ENCODE assay signal across 12 cellular contexts in the genomic region with DNA sequence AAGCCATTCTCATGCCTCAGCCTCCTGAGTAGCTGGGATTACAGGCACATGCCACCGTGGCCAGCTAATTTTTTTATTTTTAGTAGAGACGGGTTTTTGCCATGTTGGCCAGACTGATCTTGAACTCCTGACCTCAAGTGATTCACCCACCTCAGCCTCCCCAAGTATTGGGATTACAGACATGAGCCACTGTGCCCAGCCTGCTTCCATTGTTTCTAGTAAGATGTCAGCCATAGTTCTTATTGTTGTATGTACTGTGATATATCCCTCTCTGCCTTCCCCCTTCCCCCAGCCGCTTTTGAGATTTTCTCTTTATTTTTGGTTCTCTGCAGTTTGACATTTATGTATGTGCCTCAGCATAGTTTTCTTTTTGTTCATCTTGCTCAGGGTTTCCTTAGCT.
DNase-seq lines count a peak whose midpoint lies in the region; ATAC-seq and TF ChIP-seq lines count a peak whose summit lies in the region.
"Had no signal": no experiment of that assay in that cellular context is flagged by ENCODE, and none has a peak within 500 bp of the region (broad histone marks: within the 10 kb centered on the region; RNA-seq: fewer than 3 reads in every experiment).

No MANE protein-coding gene starts in this region.

- no TSS peak for BruUV-seq in mammary epithelial cell (replicated peaks; lab: Mats Ljungman, UMichigan)

- CTCF ChIA-PET in mammary epithelial cell (lab: Charles Lee; ENCODE audit: low non-redundant PET) = no interaction called here
- CTCF ChIA-PET in RWPE1 (lab: Yijun Ruan, JAX) = interaction anchor here (0.5 kb wide), 1 partner anchor 36 kb away, joined by 5 read pairs; no protein-coding TSS in a partner anchor
- CTCF ChIA-PET in activated naive CD4-positive, alpha-beta T cell treated with anti-CD3 and anti-CD28 coated beads, Interleukin-2, amount 10 ng/mL, durations not matched to agents 7 days and 5 days (lab: Charles Lee) = interaction anchor here (1.0 kb wide), 1 partner anchor 18 kb away, joined by 3 read pairs; no protein-coding TSS in a partner anchor

- no peak for ATAC-seq in GM21381 (IDR thresholded peaks at IDR 0.05; ENCODE audit: unreplicated experiment)
- ATAC-seq: A549 had no signal

- in situ Hi-C loops in mammary epithelial cell (cut with MboI; ENCODE audit: low sequenced_read_pairs in 2 of 2) = no loop called here

- H3K4me1 Mint-ChIP-seq in activated naive CD4-positive, alpha-beta T cell treated with anti-CD3 and anti-CD28 coated beads, Interleukin-2, amount 10 ng/mL, durations not matched to agents 7 days and 5 days = peaks cover 6% of the 10 kb centered on the region

- H3K36me3 Mint-ChIP-seq in activated naive CD4-positive, alpha-beta T cell treated with anti-CD3 and anti-CD28 coated beads, Interleukin-2, amount 10 ng/mL, durations not matched to agents 7 days and 5 days = peaks cover 5% of the 10 kb centered on the region

- POLR2A ChIA-PET in RWPE1 (lab: Yijun Ruan, JAX; ENCODE audit: low non-redundant PET) = no interaction called here

- no peaks in the 10 kb centered on the region for H3K27me3 ChIP-seq in mammary epithelial cell (ENCODE audit: insufficient read depth, low read length)
- H3K27me3 ChIP-seq in breast epithelium = no peaks in the 10 kb centered on the region
- H3K27me3 ChIP-seq in SJSA1 (replicated peaks) = no peaks in the 10 kb centered on the region
- H3K27me3 ChIP-seq: BLaER1 treated with 17β-estradiol and CSF1 and Interleukin-3, amounts not matched to agents 10 nM and 100 nM had no signal

- H3K9ac ChIP-seq in mammary epithelial cell (ENCODE audit: insufficient read depth, low read length) = no peak overlapping the region
- H3K9ac ChIP-seq: BLaER1 treated with 17β-estradiol and CSF1 and Interleukin-3, amounts not matched to agents 10 nM and 100 nM had no signal

- H3K36me3 ChIP-seq in mammary epithelial cell (ENCODE audit: insufficient read depth, low read length) (no peaks in the 10 kb centered on the region), breast epithelium (no peaks in the 10 kb centered on the region), SJSA1 (no peaks in the 10 kb centered on the region)
- H3K36me3 ChIP-seq: BLaER1 treated with 17β-estradiol and CSF1 and Interleukin-3, amounts not matched to agents 10 nM and 100 nM had no signal

- no peak for TF ChIP-seq POLR2A in breast epithelium (IDR thresholded peaks at IDR 0.05)

- no peak overlapping the region for H3K27ac ChIP-seq in mammary epithelial cell (ENCODE audit: insufficient read depth, low read depth, low read length)
- no peak overlapping the region for H3K27ac ChIP-seq in breast epithelium
- H3K27ac ChIP-seq in SJSA1 = no peak overlapping the region
- H3K27ac ChIP-seq in RWPE1 = no peak overlapping the region
- H3K27ac ChIP-seq: A549; BLaER1 treated with 17β-estradiol and CSF1 and Interleukin-3, amounts not matched to agents 10 nM and 100 nM had no signal

- no peak overlapping the region for H2AFZ ChIP-seq in mammary epithelial cell (ENCODE audit: low read depth, low read length)

- dilution Hi-C loops in mammary epithelial cell (cut with HindIII; ENCODE audit: low sequenced_read_pairs) = loop anchor here (5.0 kb wide), 1 partner anchor 45 kb away; no protein-coding TSS in a partner anchor

- no peak overlapping the region for H3K4me3 Mint-ChIP-seq in activated naive CD4-positive, alpha-beta T cell treated with anti-CD3 and anti-CD28 coated beads, Interleukin-2, amount 10 ng/mL, durations not matched to agents 7 days and 5 days

- intact Hi-C loops in mammary epithelial cell (cut with micrococcal nuclease) = no loop called here
- intact Hi-C loops in breast epithelium (cut with DNase I; ENCODE audit: low total_unique reads) = no loop called here

- TF ChIP-seq CTCF in mammary epithelial cell (conservative IDR thresholded peaks at IDR 0.05 in 1 of 2, IDR thresholded peaks at IDR 0.05 in 1 of 2; ENCODE audit: extremely low read depth in 1 of 2, insufficient read depth in 1 of 2, low read depth in 1 of 2, low read length in 2 of 2) (no peak), breast epithelium (IDR thresholded peaks at IDR 0.05) (no peak), RWPE1 (conservative IDR thresholded peaks at IDR 0.05; ENCODE audit: low read depth) (no peak)

- H3K27ac Mint-ChIP-seq in activated naive CD4-positive, alpha-beta T cell treated with anti-CD3 and anti-CD28 coated beads, Interleukin-2, amount 10 ng/mL, durations not matched to agents 7 days and 5 days = no peak overlapping the region

- no peaks in the 10 kb centered on the region for H3K4me1 ChIP-seq in mammary epithelial cell (ENCODE audit: insufficient read depth, low read length)
- H3K4me1 ChIP-seq in breast epithelium = no peaks in the 10 kb centered on the region
- H3K4me1 ChIP-seq in SJSA1 (replicated peaks) = peaks cover 11% of the 10 kb centered on the region
- H3K4me1 ChIP-seq: A549; BLaER1 treated with 17β-estradiol and CSF1 and Interleukin-3, amounts not matched to agents 10 nM and 100 nM had no signal

- no peaks in the 10 kb centered on the region for H3K79me2 ChIP-seq in mammary epithelial cell (ENCODE audit: insufficient read depth, low read length)

- 100% methylated on average over 1 of the region's 3 CpGs for WGBS in mammary epithelial cell (ENCODE audit: low coverage, missing lambda C conversion rate)

- peaks cover 13% of the 10 kb centered on the region for H3K9me3 Mint-ChIP-seq in activated naive CD4-positive, alpha-beta T cell treated with anti-CD3 and anti-CD28 coated beads, Interleukin-2, amount 10 ng/mL, durations not matched to agents 7 days and 5 days

- H3K27me3 Mint-ChIP-seq in activated naive CD4-positive, alpha-beta T cell treated with anti-CD3 and anti-CD28 coated beads, Interleukin-2, amount 10 ng/mL, durations not matched to agents 7 days and 5 days = peaks cover 6% of the 10 kb centered on the region

- no peak overlapping the region for H3K4me2 ChIP-seq in mammary epithelial cell (ENCODE audit: insufficient read depth, low read depth, low read length)
- H3K4me2 ChIP-seq: A549; BLaER1 treated with 17β-estradiol and CSF1 and Interleukin-3, amounts not matched to agents 10 nM and 100 nM had no signal

- no peaks in the 10 kb centered on the region for H3K9me3 ChIP-seq in mammary epithelial cell (replicated peaks; ENCODE audit: insufficient read depth, low read length)
- H3K9me3 ChIP-seq in breast epithelium = peaks cover 6 to 18% of the 10 kb centered on the region in 2 donors
- H3K9me3 ChIP-seq in SJSA1 (replicated peaks) = no peaks in the 10 kb centered on the region

- H3K4me3 ChIP-seq in mammary epithelial cell (replicated peaks in 1 of 3; ENCODE audit: insufficient read depth in 1 of 3, low read depth in 2 of 3, low read length in 3 of 3) (no peak overlapping the region), breast epithelium (no peak overlapping the region), SJSA1 (no peak overlapping the region)
- H3K4me3 ChIP-seq: A549; BLaER1 treated with 17β-estradiol and CSF1 and Interleukin-3, amounts not matched to agents 10 nM and 100 nM had no signal

- DNase-seq in mammary epithelial cell = peak; percentile 19
- no peak for DNase-seq in breast epithelium (ENCODE audit: low spot score in 2 of 2)
- peak; percentile 25 to 51 for DNase-seq in SJSA1 (ENCODE audit: low read depth in 1 of 2, low spot score in 2 of 2)
- DNase-seq in iris pigment epithelial cell (ENCODE audit: low read depth) = peak; percentile 26
- DNase-seq in RWPE1 (ENCODE audit: low spot score) = no peak
- DNase-seq in activated naive CD4-positive, alpha-beta T cell treated with anti-CD3 and anti-CD28 coated beads, Interleukin-2, amount 10 ng/mL, durations not matched to agents 7 days and 5 days = no peak
- no peak for DNase-seq in DMS153 treated with DMSO at 0.1 percent for 48 hours (lab: John Stamatoyannopoulos, UW; ENCODE audit: unreplicated experiment)
- DNase-seq: NCI-H187, NCI-H345 had no signal

- H4K20me1 ChIP-seq in mammary epithelial cell (ENCODE audit: insufficient read depth, low read length) = no peaks in the 10 kb centered on the region
- H4K20me1 ChIP-seq: BLaER1 treated with 17β-estradiol and CSF1 and Interleukin-3, amounts not matched to agents 10 nM and 100 nM had no signal

Comparison
In these comparisons a context has a peak if more than half of its experiments do, and no peak if none do; other contexts are left out.
1. DNase-seq: peak in mammary epithelial cell (single experiment), SJSA1 (2 of 2) and iris pigment epithelial cell (single experiment); none in breast epithelium (0 of 2), RWPE1 (single experiment), activated naive CD4-positive, alpha-beta T cell treated with anti-CD3 and anti-CD28 coated beads, Interleukin-2, amount 10 ng/mL, durations not matched to agents 7 days and 5 days (single experiment) and DMS153 treated with DMSO at 0.1 percent for 48 hours (single experiment).